Comparison of ENCODE assay signal across 1 cellular context in genomic region chr16:3444032-3444388, GRCh38.
A peak's percentile ranks its signal among the peaks of the same experiment; 100 is the strongest.
TF ChIP-seq lines count a peak whose summit lies in the region.

No MANE protein-coding gene starts in this region.

TF ChIP-seq in GM12878, 131 proteins besides CTCF, POLR2A, EP300 and RAD21:
- TF ChIP-seq NKRF (conservative IDR thresholded peaks at IDR 0.05) (no peak), POLR2AphosphoS5 (IDR thresholded peaks at IDR 0.05; ENCODE audit: low read length) (peak; percentile 58), TAF1 (IDR thresholded peaks at IDR 0.05; ENCODE audit: borderline replicate concordance, low read depth, low read length) (peak; percentile 31; the same call in 1 of the 2 replicates), YY1 (IDR thresholded peaks at IDR 0.05; ENCODE audit: low read depth, low read length) (0 out of 2 replicates have a peak, but pooled peaks have one; percentile 11), CREM (IDR thresholded peaks at IDR 0.05; ENCODE audit: low read depth) (0 out of 2 replicates have a peak, but pooled peaks have one; percentile 24), EZH2 (IDR thresholded peaks at IDR 0.05; ENCODE audit: borderline replicate concordance, control insufficient read depth, low read depth, low read length) (no peak), EGR1 (IDR thresholded peaks at IDR 0.05; ENCODE audit: borderline replicate concordance in 1 of 2, low read depth in 2 of 2, low read length in 2 of 2) (peak in 1 of 2 experiments; percentile 39; a peak in 1 of 3 replicates), CHD2 (IDR thresholded peaks at IDR 0.05; ENCODE audit: borderline replicate concordance, low read depth, low read length) (peak; percentile 14; the same call in 1 of the 2 replicates), POU2F2 (IDR thresholded peaks at IDR 0.05; ENCODE audit: borderline replicate concordance, low read depth, low read length) (no peak), FOXK2 (IDR thresholded peaks at IDR 0.05) (no peak)
